ENCODE assay signal across 8 cellular contexts in the genomic region with DNA sequence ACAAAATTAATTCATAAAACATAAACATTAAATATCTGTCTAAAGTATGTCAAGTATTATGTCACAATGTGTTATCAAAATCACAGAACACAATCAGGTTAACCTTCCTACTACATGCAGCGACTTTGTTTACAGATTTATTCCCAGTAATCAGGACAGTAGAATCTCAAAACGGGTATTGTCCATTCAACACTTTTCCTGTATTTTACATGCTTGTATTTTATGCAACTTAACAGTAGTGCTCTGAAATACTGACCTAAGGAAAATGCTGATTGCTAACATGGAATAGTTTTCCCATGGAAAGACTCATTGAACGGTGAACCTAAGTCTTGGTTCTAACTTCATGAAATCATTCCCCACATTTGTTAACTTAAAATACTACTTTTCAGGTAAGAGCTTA. TPM values are rescaled to one million over a fixed set of nuclear protein-coding genes. Genes with fewer than 3 reads are reported as not detected.
DNase-seq lines count a peak whose midpoint lies in the region; ATAC-seq, FAIRE-seq and TF ChIP-seq lines count a peak whose summit lies in the region.

No MANE protein-coding gene starts in this region.

- no peak overlapping the region for H4K91ac ChIP-seq in H9 (ENCODE audit: insufficient read length, low read depth, low read length)

- no peaks in the 10 kb centered on the region for H4K20me1 ChIP-seq in H9 (ENCODE audit: control insufficient read depth, insufficient read depth, insufficient read length)

- peaks cover 16 to 29% (median 23%) of the 10 kb centered on the region in 3 donors for H3K36me3 ChIP-seq in skeletal muscle tissue (ENCODE audit: control insufficient read depth in 3 of 3, insufficient read depth in 3 of 3, low read length in 3 of 3)

- no peak overlapping the region for H3K14ac ChIP-seq in H9 (ENCODE audit: insufficient read depth, low read length)

- H2BK120ac ChIP-seq in H9 (ENCODE audit: low read depth, low read length, poor library complexity, severe bottlenecking), result no peak overlapping the region

- no peak overlapping the region for H2BK20ac ChIP-seq in H9 (ENCODE audit: low read depth, low read length, poor library complexity, severe bottlenecking)

- no peak for ATAC-seq in HG02678 (IDR thresholded peaks at IDR 0.05; ENCODE audit: unreplicated experiment)

- H3K27ac Mint-ChIP-seq in H9, result no peak overlapping the region
- no peak overlapping the region for H3K27ac Mint-ChIP-seq in glutamatergic neuron (ENCODE audit: unreplicated experiment)

- peak overlapping the region; percentile 85 for H3K4me2 ChIP-seq in H9 (ENCODE audit: insufficient read depth, insufficient read length, low read length)

- no peak overlapping the region for H2BK15ac ChIP-seq in H9 (ENCODE audit: low read depth, low read length)

- H3K36me3 Mint-ChIP-seq in H9 (ENCODE audit: insufficient read depth in 1 of 3, low read depth in 3 of 3), result peaks cover 61 to 71% (median 67%) of the 10 kb centered on the region in 3 experiments
- H3K36me3 Mint-ChIP-seq in glutamatergic neuron (ENCODE audit: unreplicated experiment), result no peaks in the 10 kb centered on the region

- H4K8ac ChIP-seq in H9 (replicated peaks; ENCODE audit: insufficient read length, low read depth, low read length), result no peak overlapping the region

- no peaks in the 10 kb centered on the region for H3K27me3 Mint-ChIP-seq in H9 (ENCODE audit: low read depth)
- peaks cover 12% of the 10 kb centered on the region for H3K27me3 Mint-ChIP-seq in glutamatergic neuron (ENCODE audit: unreplicated experiment)

- peaks cover 28 to 55% of the 10 kb centered on the region in 2 experiments for H3K4me1 Mint-ChIP-seq in H9
- H3K4me1 Mint-ChIP-seq in glutamatergic neuron (ENCODE audit: low read depth, unreplicated experiment), result peaks cover 27% of the 10 kb centered on the region

- no peak overlapping the region for H2AK5ac ChIP-seq in H9 (ENCODE audit: insufficient read length, low read length)

- H3T11ph ChIP-seq in H9 (ENCODE audit: low read length), result no peak overlapping the region

- peaks cover 5% of the 10 kb centered on the region for H3K79me1 ChIP-seq in H9 (ENCODE audit: insufficient read depth, low read depth, low read length, poor library complexity, severe bottlenecking)

- DNase-seq in H9 (no peak), glutamatergic neuron (no peak), frontal cortex (ENCODE audit: low spot score in 2 of 2) (no peak), middle frontal gyrus (ENCODE audit: extremely low spot score, low spot score) (no peak), anterior cingulate cortex (lab: John Stamatoyannopoulos, UW) (no peak)

- peaks cover 50% of the 10 kb centered on the region for H3K79me2 ChIP-seq in H9 (ENCODE audit: insufficient read depth, low read length)

- no peak overlapping the region for H3K18ac ChIP-seq in H9 (ENCODE audit: insufficient read length, low read depth, low read length)

- H3K4ac ChIP-seq in H9 (ENCODE audit: low read depth, low read length), result no peak overlapping the region

- no peak overlapping the region for H2AFZ ChIP-seq in H9 (ENCODE audit: low read length)

- H3K4me1 ChIP-seq in H9 (ENCODE audit: insufficient read depth, low read length) (no peaks in the 10 kb centered on the region), skeletal muscle tissue (ENCODE audit: control insufficient read depth in 3 of 3, insufficient read depth in 3 of 3, low read length in 3 of 3) (peaks cover 11 to 28% (median 15%) of the 10 kb centered on the region in 3 donors)

- peaks cover 5 to 8% of the 10 kb centered on the region in 2 experiments; a peak in 4 of 5 replicates for H3K9me3 Mint-ChIP-seq in H9
- peaks cover 14% of the 10 kb centered on the region for H3K9me3 Mint-ChIP-seq in glutamatergic neuron (ENCODE audit: unreplicated experiment)

- no peak overlapping the region for H2BK12ac ChIP-seq in H9 (ENCODE audit: insufficient read length, low read depth, low read length)

- H3K27ac ChIP-seq in H9 (ENCODE audit: insufficient read length, low read depth, low read length), result no peak overlapping the region
- peak overlapping the region; percentile 99 for H3K27ac ChIP-seq in skeletal muscle tissue (ENCODE audit: low read depth, low read length)

- H3K23me2 ChIP-seq in H9 (ENCODE audit: insufficient read length, low read depth, low read length, poor library complexity, severe bottlenecking), result peaks cover 10% of the 10 kb centered on the region

- no peak overlapping the region for H3K56ac ChIP-seq in H9 (ENCODE audit: insufficient read length, low read depth, low read length)

- no peak overlapping the region for H3K23ac ChIP-seq in H9 (ENCODE audit: insufficient read length, low read depth, low read length)

- H3K9me3 ChIP-seq in H9 (ENCODE audit: control insufficient read depth, low read depth, low read length), result no peaks in the 10 kb centered on the region
- no peaks in the 10 kb centered on the region for H3K9me3 ChIP-seq in skeletal muscle tissue (ENCODE audit: control insufficient read depth in 3 of 3, low read length in 3 of 3)

- H3K27me3 ChIP-seq in H9 (ENCODE audit: insufficient read depth, low read length), result no peaks in the 10 kb centered on the region
- H3K27me3 ChIP-seq in skeletal muscle tissue (ENCODE audit: control insufficient read depth in 3 of 3, insufficient read depth in 3 of 3, low read length in 3 of 3), result no peaks in the 10 kb centered on the region

- H2BK5ac ChIP-seq in H9 (ENCODE audit: insufficient read length, low read length), result no peak overlapping the region

- FAIRE-seq in frontal cortex (lab: Jason Lieb, UNC), result no peak

- H4K5ac ChIP-seq in H9 (ENCODE audit: insufficient read length, low read depth, low read length), result no peak overlapping the region

- WGBS in H9 (ENCODE audit: extremely low coverage, insufficient read length, low lambda C conversion rate), result no CpG with 5 or more reads among the region's 3 CpGs

- TF ChIP-seq CTCF in H9 (conservative IDR thresholded peaks at IDR 0.05) (no peak), WI38 (IDR thresholded peaks at IDR 0.05; ENCODE audit: low read depth, low read length) (no peak), glutamatergic neuron (IDR thresholded peaks at IDR 0.05; ENCODE audit: partially characterized antibody, unreplicated experiment) (no peak)

- H3K9ac ChIP-seq in H9 (ENCODE audit: extremely low read depth, insufficient read length, low read length) (peak overlapping the region; percentile 62), skeletal muscle tissue (ENCODE audit: low read depth in 1 of 3, low read length in 3 of 3) (peak overlapping the region; percentile 57 to 99 (median 90))

- H3K4me3 Mint-ChIP-seq in H9, result peak overlapping the region; percentile 98 to 99
- peak overlapping the region; percentile 97 for H3K4me3 Mint-ChIP-seq in glutamatergic neuron (ENCODE audit: unreplicated experiment)

- H3K4me3 ChIP-seq in WI38 (ENCODE audit: low read depth, low read length), result peak overlapping the region; percentile 96
- H3K4me3 ChIP-seq in skeletal muscle tissue (ENCODE audit: low read length in 3 of 3), result peak overlapping the region; percentile 93 to 96 (median 96)

RNA-seq across cellular contexts. Expression of gene SERBP1, which starts 2.3 kb away (rescaled TPM):
- total RNA-seq in H9 (2021) (495 and 500 TPM in 2 replicates), glutamatergic neuron (ENCODE audit: unreplicated experiment) (159 TPM), skeletal muscle tissue (187 TPM), frontal cortex (152 TPM)
